30 cellular contexts compared by ENCODE assay signal in genomic region chr4:139635966-139636365, GRCh38.
"Had no signal": no experiment of that assay in that cellular context is flagged by ENCODE, and none has a peak within 500 bp of the region (broad histone marks: within the 10 kb centered on the region; RNA-seq: fewer than 3 reads in every experiment).

No MANE protein-coding gene starts in this region.

- H3K27me3 ChIP-seq: ascending aorta, breast epithelium, dorsolateral prefrontal cortex had no signal

- ATAC-seq: activated CD4-positive, CD25-positive, alpha-beta regulatory T cell treated with anti-CD3 and anti-CD28 coated beads, Interleukin-2, amount 50 U/mL, for 24 hours; activated CD8-positive, alpha-beta T cell treated with anti-CD3 and anti-CD28 coated beads, Interleukin-2, amount 10 ng/mL, durations not matched to agents 7 days and 5 days; activated naive CD4-positive, alpha-beta T cell treated with anti-CD3 and anti-CD28 coated beads, Interleukin-2, amount 50 U/mL, for 72 hours; activated T-cell treated with anti-CD3 and anti-CD28 coated beads, Interleukin-2, amount 50 U/mL, for 72 hours; esophagus mucosa had no signal

- H3K36me3 ChIP-seq: ascending aorta, breast epithelium, WERI-Rb-1 had no signal

- H3K4me3 Mint-ChIP-seq: activated B cell treated with CpG ODN at 0.5 μM for 24 hours; activated CD4-positive, alpha-beta memory T cell treated with anti-CD3 and anti-CD28 coated beads for 36 hours; activated CD4-positive, alpha-beta T cell treated with anti-CD3 and anti-CD28 coated beads, Interleukin-2, amount 10 ng/mL, durations not matched to agents 24 days and 14 days; activated CD8-positive, alpha-beta T cell treated with anti-CD3 and anti-CD28 coated beads, Interleukin-2, amount 10 ng/mL, durations not matched to agents 7 days and 5 days; activated naive CD4-positive, alpha-beta T cell treated with anti-CD3 and anti-CD28 coated beads, Interleukin-2, amount 10 ng/mL, durations not matched to agents 7 days and 5 days; activated naive CD8-positive, alpha-beta T cell treated with anti-CD3 and anti-CD28 coated beads, Interleukin-2, amount 10 ng/mL, durations not matched to agents 7 days and 5 days; activated T-cell treated with anti-CD3 and anti-CD28 coated beads, Interleukin-2, amount 50 U/mL, for 24 hours; activated T-cell treated with anti-CD3 and anti-CD28 coated beads, Interleukin-2, amount 50 U/mL, for 72 hours; brain; central memory CD8-positive, alpha-beta T cell; dendritic cell treated with granulocyte-macrophage colony-stimulating factor and Interleukin-4, amounts not matched to agents 40 ng/mL and 50 ng/mL, for 4 days; endodermal cell; T-helper 1 cell treated with Interleukin-12 subunit alpha and Interleukin-12 subunit beta and Interleukin-4 antibody, amounts not matched to agents 30 μg/mL and 1 μg/mL, for 36 hours had no signal

- H3K4me1 ChIP-seq: ascending aorta, breast epithelium had no signal

- H3K4me1 Mint-ChIP-seq: activated B cell treated with CpG ODN at 0.5 μM for 24 hours; activated CD4-positive, alpha-beta T cell treated with anti-CD3 and anti-CD28 coated beads, Interleukin-2, amount 10 ng/mL, durations not matched to agents 24 days and 14 days; activated naive CD4-positive, alpha-beta T cell treated with anti-CD3 and anti-CD28 coated beads, Interleukin-2, amount 10 ng/mL, durations not matched to agents 7 days and 5 days; activated naive CD8-positive, alpha-beta T cell treated with anti-CD3 and anti-CD28 coated beads, Interleukin-2, amount 10 ng/mL, durations not matched to agents 7 days and 5 days; central memory CD8-positive, alpha-beta T cell had no signal

- FAIRE-seq: frontal cortex had no signal

- H3K4me3 ChIP-seq: ascending aorta, breast epithelium, coronary artery, dorsolateral prefrontal cortex had no signal

- DNase-seq: activated B cell treated with CpG ODN at 0.5 μM for 24 hours; activated CD4-positive, alpha-beta memory T cell treated with anti-CD3 and anti-CD28 coated beads for 36 hours; activated CD4-positive, alpha-beta T cell treated with anti-CD3 and anti-CD28 coated beads, Interleukin-2, amount 10 ng/mL, durations not matched to agents 24 days and 14 days; activated CD8-positive, alpha-beta memory T cell treated with anti-CD3 and anti-CD28 coated beads, Interleukin-2, amount 50 U/mL, for 48 hours; activated CD8-positive, alpha-beta T cell treated with anti-CD3 and anti-CD28 coated beads, Interleukin-2, amount 10 ng/mL, durations not matched to agents 7 days and 5 days; activated gamma-delta T cell; activated naive CD4-positive, alpha-beta T cell treated with anti-CD3 and anti-CD28 coated beads, Interleukin-2, amount 10 ng/mL, durations not matched to agents 7 days and 5 days; activated naive CD8-positive, alpha-beta T cell treated with anti-CD3 and anti-CD28 coated beads, Interleukin-2, amount 10 ng/mL, durations not matched to agents 7 days and 5 days; activated T-cell treated with anti-CD3 and anti-CD28 coated beads for 4 hours; activated T-cell treated with anti-CD3 and anti-CD28 coated beads, Interleukin-2, amount 50 U/mL, for 24 hours; activated T-cell treated with anti-CD3 and anti-CD28 coated beads, Interleukin-2, amount 50 U/mL, for 72 hours; dorsolateral prefrontal cortex; effector memory CD4-positive, alpha-beta T cell; endodermal cell; foreskin fibroblast; head of caudate nucleus; hippocampal formation; T1000; WERI-Rb-1 had no signal

- H3K27ac ChIP-seq: ascending aorta, breast epithelium, coronary artery, dorsolateral prefrontal cortex, WERI-Rb-1 had no signal

- H3K27ac Mint-ChIP-seq: activated B cell treated with CpG ODN at 0.5 μM for 24 hours; activated CD4-positive, alpha-beta memory T cell treated with anti-CD3 and anti-CD28 coated beads for 36 hours; activated CD4-positive, alpha-beta T cell treated with anti-CD3 and anti-CD28 coated beads, Interleukin-2, amount 10 ng/mL, durations not matched to agents 24 days and 14 days; activated CD8-positive, alpha-beta T cell treated with anti-CD3 and anti-CD28 coated beads, Interleukin-2, amount 10 ng/mL, durations not matched to agents 7 days and 5 days; activated naive CD4-positive, alpha-beta T cell treated with anti-CD3 and anti-CD28 coated beads, Interleukin-2, amount 10 ng/mL, durations not matched to agents 7 days and 5 days; activated naive CD8-positive, alpha-beta T cell treated with anti-CD3 and anti-CD28 coated beads, Interleukin-2, amount 10 ng/mL, durations not matched to agents 7 days and 5 days; activated T-cell treated with anti-CD3 and anti-CD28 coated beads, Interleukin-2, amount 50 U/mL, for 24 hours; activated T-cell treated with anti-CD3 and anti-CD28 coated beads, Interleukin-2, amount 50 U/mL, for 72 hours; brain; dendritic cell treated with granulocyte-macrophage colony-stimulating factor and Interleukin-4, amounts not matched to agents 40 ng/mL and 50 ng/mL, for 4 days; endodermal cell; T-helper 1 cell treated with Interleukin-12 subunit alpha and Interleukin-12 subunit beta and Interleukin-4 antibody, amounts not matched to agents 30 μg/mL and 1 μg/mL, for 36 hours had no signal

- H3K36me3 Mint-ChIP-seq: activated CD4-positive, alpha-beta memory T cell treated with anti-CD3 and anti-CD28 coated beads for 36 hours; activated naive CD4-positive, alpha-beta T cell treated with anti-CD3 and anti-CD28 coated beads, Interleukin-2, amount 10 ng/mL, durations not matched to agents 7 days and 5 days had no signal
